In the genomic region with DNA sequence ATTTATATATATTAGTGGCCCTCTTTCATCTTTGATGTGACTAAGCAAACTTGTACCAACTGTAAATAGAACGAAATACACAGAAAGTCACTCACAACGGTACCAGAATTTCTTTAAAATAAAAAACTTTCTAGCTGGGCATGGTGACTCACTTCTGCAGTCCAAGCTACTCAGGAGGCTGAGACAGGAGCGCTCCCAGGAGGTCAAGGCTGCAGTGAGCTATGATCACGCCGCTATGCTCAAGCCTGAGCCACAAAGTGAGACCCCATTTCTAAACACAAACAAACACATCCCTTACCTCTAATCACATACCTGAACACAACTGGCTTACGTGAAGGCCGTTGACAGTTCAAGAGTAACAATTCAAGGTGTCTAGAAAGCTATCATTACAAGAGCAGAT, we compare ENCODE assay signal across 14 cellular contexts. TPM values are rescaled to one million over a fixed set of nuclear protein-coding genes. Genes with fewer than 3 reads are reported as not detected.
DNase-seq lines count a peak whose midpoint lies in the region; ATAC-seq and TF ChIP-seq lines count a peak whose summit lies in the region.
"Had no signal": no experiment of that assay in that cellular context is flagged by ENCODE, and none has a peak within 500 bp of the region (broad histone marks: within the 10 kb centered on the region; RNA-seq: fewer than 3 reads in every experiment).

No MANE protein-coding gene starts in this region.

- 64 to 74% (median 70%) methylated on average over 7 of the region's 7 CpGs for WGBS in stomach, 5 donors

- ATAC-seq in activated T-cell treated with anti-CD3 and anti-CD28 coated beads, Interleukin-2, amount 50 U/mL, for 72 hours (replicated peaks in 1 of 2): peak in 1 of 2 donors; percentile 26

- no peaks in the 10 kb centered on the region for H3K27me3 Mint-ChIP-seq in activated CD4-positive, alpha-beta T cell treated with anti-CD3 and anti-CD28 coated beads, Interleukin-2, amount 10 ng/mL, durations not matched to agents 24 days and 14 days
- H3K27me3 Mint-ChIP-seq in activated T-cell treated with anti-CD3 and anti-CD28 coated beads, Interleukin-2, amount 50 U/mL, for 72 hours (ENCODE audit: low read depth): no peaks in the 10 kb centered on the region
- peaks cover 3 to 9% (median 6%) of the 10 kb centered on the region in 3 donors for H3K27me3 Mint-ChIP-seq in immature natural killer cell (ENCODE audit: low read depth in 3 of 3)

- no peak for TF ChIP-seq CTCF in stomach (IDR thresholded peaks at IDR 0.05)

- H3K27me3 ChIP-seq in stomach: no peaks in the 10 kb centered on the region
- H3K27me3 ChIP-seq: ascending aorta, MG63 had no signal

- H3K27ac ChIP-seq in stomach: peak overlapping the region in 4 of 5 donors; percentile 82 to 95 (median 90)

- peak overlapping the region; percentile 54 for H3K4me3 Mint-ChIP-seq in activated CD4-positive, alpha-beta T cell treated with anti-CD3 and anti-CD28 coated beads, Interleukin-2, amount 10 ng/mL, durations not matched to agents 24 days and 14 days
- H3K4me3 Mint-ChIP-seq in activated T-cell treated with anti-CD3 and anti-CD28 coated beads, Interleukin-2, amount 50 U/mL, for 72 hours: peak overlapping the region; percentile 92 to 96
- H3K4me3 Mint-ChIP-seq in immature natural killer cell: peak overlapping the region in 4 of 5 donors; percentile 20 to 66 (median 40)

- no peak for DNase-seq in activated CD4-positive, alpha-beta T cell treated with anti-CD3 and anti-CD28 coated beads, Interleukin-2, amount 10 ng/mL, durations not matched to agents 24 days and 14 days
- DNase-seq in activated CD4-positive, alpha-beta T cell treated with anti-CD3 and anti-CD28 coated beads, Interleukin-2, amount 50 U/mL, for 1 hour: no peak
- DNase-seq in activated T-cell treated with anti-CD3 and anti-CD28 coated beads, Interleukin-2, amount 50 U/mL, for 72 hours: peak in 1 of 2 donors; percentile 26
- DNase-seq in immature natural killer cell (no peak), stomach (no peak), SHP77 treated with DMSO at 0.1 percent for 48 hours (lab: John Stamatoyannopoulos, UW) (no peak), DMS 273 treated with DMSO at 0.1 percent for 48 hours (lab: John Stamatoyannopoulos, UW) (no peak), epidermal melanocyte (ENCODE audit: insufficient read length, low spot score) (no peak)
- DNase-seq: activated CD4-positive, alpha-beta T cell treated with anti-CD3 and anti-CD28 coated beads for 1 hour; DMS79 treated with DMSO at 0.1 percent for 48 hours; MG63; NCI-H226; RPMI8226 had no signal

- H3K36me3 ChIP-seq in stomach: no peaks in the 10 kb centered on the region
- H3K36me3 ChIP-seq: ascending aorta, MG63 had no signal

- H3K27ac Mint-ChIP-seq in activated CD4-positive, alpha-beta T cell treated with anti-CD3 and anti-CD28 coated beads, Interleukin-2, amount 10 ng/mL, durations not matched to agents 24 days and 14 days: peak overlapping the region; percentile 98
- H3K27ac Mint-ChIP-seq in activated T-cell treated with anti-CD3 and anti-CD28 coated beads, Interleukin-2, amount 50 U/mL, for 72 hours: peak overlapping the region; percentile 99
- H3K27ac Mint-ChIP-seq in immature natural killer cell: peak overlapping the region; percentile 93 to 100 (median 99)

- peaks cover 21 to 61% (median 45%) of the 10 kb centered on the region in 4 donors for H3K4me1 ChIP-seq in stomach

- peaks cover 28% of the 10 kb centered on the region for H3K36me3 Mint-ChIP-seq in activated CD4-positive, alpha-beta T cell treated with anti-CD3 and anti-CD28 coated beads, Interleukin-2, amount 10 ng/mL, durations not matched to agents 24 days and 14 days (ENCODE audit: low read depth)
- peaks cover 3 to 14% of the 10 kb centered on the region in 2 donors for H3K36me3 Mint-ChIP-seq in activated T-cell treated with anti-CD3 and anti-CD28 coated beads, Interleukin-2, amount 50 U/mL, for 72 hours (ENCODE audit: insufficient read depth in 2 of 2)
- H3K36me3 Mint-ChIP-seq in immature natural killer cell: no peaks in the 10 kb centered on the region

- no peak overlapping the region for H3K4me3 ChIP-seq in stomach
- H3K4me3 ChIP-seq: ascending aorta, MG63 had no signal

- no peak for TF ChIP-seq POLR2A in stomach (IDR thresholded peaks at IDR 0.05)

- intact Hi-C loops in activated CD4-positive, alpha-beta T cell treated with anti-CD3 and anti-CD28 coated beads, Interleukin-2, amount 10 ng/mL, durations not matched to agents 24 days and 14 days (cut with micrococcal nuclease): no loop called here
- intact Hi-C loops in stomach (cut with DNase I; ENCODE audit: low total_unique reads): no loop called here

- no peaks in the 10 kb centered on the region for H3K9me3 Mint-ChIP-seq in activated CD4-positive, alpha-beta T cell treated with anti-CD3 and anti-CD28 coated beads, Interleukin-2, amount 10 ng/mL, durations not matched to agents 24 days and 14 days
- no peaks in the 10 kb centered on the region for H3K9me3 Mint-ChIP-seq in activated T-cell treated with anti-CD3 and anti-CD28 coated beads, Interleukin-2, amount 50 U/mL, for 72 hours
- H3K9me3 Mint-ChIP-seq in immature natural killer cell: no peaks in the 10 kb centered on the region

- H3K4me1 Mint-ChIP-seq in activated CD4-positive, alpha-beta T cell treated with anti-CD3 and anti-CD28 coated beads, Interleukin-2, amount 10 ng/mL, durations not matched to agents 24 days and 14 days: peaks cover 50% of the 10 kb centered on the region
- peaks cover 78% of the 10 kb centered on the region for H3K4me1 Mint-ChIP-seq in activated T-cell treated with anti-CD3 and anti-CD28 coated beads, Interleukin-2, amount 50 U/mL, for 72 hours (ENCODE audit: low read depth)
- peaks cover 60 to 73% of the 10 kb centered on the region in 2 donors for H3K4me1 Mint-ChIP-seq in immature natural killer cell

- TF ChIP-seq EP300 in stomach (IDR thresholded peaks at IDR 0.05): no peak

- H3K9me3 ChIP-seq in stomach: no peaks in the 10 kb centered on the region
- H3K9me3 ChIP-seq: ascending aorta had no signal

RNA-seq across cellular contexts. Expression of gene STAT5B, which starts 29.7 kb away (rescaled TPM):
- total RNA-seq in activated CD4-positive, alpha-beta T cell treated with anti-CD3 and anti-CD28 coated beads, Interleukin-2, amount 10 ng/mL, durations not matched to agents 24 days and 14 days: 184 and 189 TPM in 2 replicates
- total RNA-seq in activated T-cell treated with anti-CD3 and anti-CD28 coated beads, Interleukin-2, amount 50 U/mL, for 72 hours: 100 to 1,000 TPM; 252 to 269 TPM
- polyA plus RNA-seq in immature natural killer cell (10 to 100 TPM; 33.9 to 58.3 (median 37.8) TPM), stomach (10 to 100 TPM; 18.9 to 24.1 (median 19.8) TPM)
- total RNA-seq in stomach: 10 to 100 TPM; 51.4 to 86.2 (median 62.4) TPM

RNA-seq across cellular contexts. Expression of gene STAT5A, which starts 41.8 kb away (rescaled TPM):
- total RNA-seq in activated CD4-positive, alpha-beta T cell treated with anti-CD3 and anti-CD28 coated beads, Interleukin-2, amount 10 ng/mL, durations not matched to agents 24 days and 14 days: 346 and 348 TPM in 2 replicates
- 100 to 1,000 TPM; 243 to 264 TPM for total RNA-seq in activated T-cell treated with anti-CD3 and anti-CD28 coated beads, Interleukin-2, amount 50 U/mL, for 72 hours
- 10 to 100 TPM; 33.2 to 62.9 (median 38.2) TPM for polyA plus RNA-seq in immature natural killer cell
- 10 to 100 TPM; 16.2 to 81.7 (median 20.6) TPM for total RNA-seq in stomach
- polyA plus RNA-seq in stomach: 10 to 100 TPM in 2 of 3 donors, 1 to 10 TPM in 1; 9.6 to 10.5 (median 10.5) TPM

RNA-seq across cellular contexts. Expression of gene GHDC, which starts 52.2 kb away (rescaled TPM):
- 14.4 and 17.5 TPM in 2 replicates for total RNA-seq in activated CD4-positive, alpha-beta T cell treated with anti-CD3 and anti-CD28 coated beads, Interleukin-2, amount 10 ng/mL, durations not matched to agents 24 days and 14 days
- 10 to 100 TPM; 17.3 to 18.8 TPM for total RNA-seq in activated T-cell treated with anti-CD3 and anti-CD28 coated beads, Interleukin-2, amount 50 U/mL, for 72 hours
- polyA plus RNA-seq in immature natural killer cell (10 to 100 TPM; 15.8 to 21.1 (median 19.9) TPM), stomach (10 to 100 TPM; 11.3 to 14.5 (median 13.9) TPM)
- total RNA-seq in stomach: 10 to 100 TPM in 3 of 5 donors, 1 to 10 TPM in 1, not detected in 1; 7.1 to 43.2 (median 13.5) TPM

Comparison
In these comparisons a context has a peak if more than half of its experiments do, and no peak if none do; other contexts are left out.
1. H3K4me3 Mint-ChIP-seq: peak in every context shown above with its lines; median percentile 94 in activated T-cell treated with anti-CD3 and anti-CD28 coated beads, Interleukin-2, amount 50 U/mL, for 72 hours; 54 in activated CD4-positive, alpha-beta T cell treated with anti-CD3 and anti-CD28 coated beads, Interleukin-2, amount 10 ng/mL, durations not matched to agents 24 days and 14 days; 40 in immature natural killer cell.